ENCODE assay signal across 8 cellular contexts in the genomic region with DNA sequence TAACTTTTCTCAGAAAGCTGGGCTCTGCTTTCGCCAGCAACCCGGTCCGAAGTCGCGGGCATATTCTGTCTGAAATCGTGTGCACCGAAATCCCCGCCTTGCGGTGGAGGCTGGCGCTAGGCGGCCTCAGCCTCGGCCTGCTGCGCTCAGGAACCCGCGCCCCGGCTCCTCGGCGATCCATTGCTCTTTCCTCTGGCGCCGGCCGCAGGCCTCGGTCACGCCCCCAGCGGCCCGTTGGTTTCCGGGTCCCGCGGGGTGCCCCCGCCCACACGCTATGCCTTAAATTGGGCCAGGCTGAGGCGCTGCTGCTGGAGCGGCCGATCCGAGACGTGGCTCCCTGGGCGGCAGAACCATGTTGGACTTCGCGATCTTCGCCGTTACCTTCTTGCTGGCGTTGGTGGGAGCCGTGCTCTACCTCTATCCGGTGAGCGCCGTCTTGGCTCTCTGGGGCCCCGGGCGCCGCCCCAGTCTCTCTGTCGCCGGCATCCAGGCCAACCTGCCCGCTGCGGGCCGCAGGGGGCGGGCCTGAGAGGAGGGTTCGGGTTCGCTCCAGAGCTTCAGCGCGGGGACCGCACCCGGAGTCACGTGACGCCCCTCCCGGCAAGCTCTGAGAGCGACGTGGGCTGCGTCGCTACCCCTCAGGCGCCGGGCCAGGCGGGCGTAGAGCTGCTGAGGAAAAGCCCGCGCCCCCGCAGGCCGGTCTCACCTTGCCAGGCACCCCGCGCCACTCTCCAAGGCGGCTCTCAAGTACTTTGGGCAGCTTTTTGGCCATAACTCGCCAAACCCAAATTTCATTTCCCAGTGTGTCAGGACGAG. TPM values are rescaled to one million over a fixed set of nuclear protein-coding genes. Genes with fewer than 3 reads are reported as not detected.
DNase-seq lines count a peak whose midpoint lies in the region; ATAC-seq and TF ChIP-seq lines count a peak whose summit lies in the region.

A gene with protein sequence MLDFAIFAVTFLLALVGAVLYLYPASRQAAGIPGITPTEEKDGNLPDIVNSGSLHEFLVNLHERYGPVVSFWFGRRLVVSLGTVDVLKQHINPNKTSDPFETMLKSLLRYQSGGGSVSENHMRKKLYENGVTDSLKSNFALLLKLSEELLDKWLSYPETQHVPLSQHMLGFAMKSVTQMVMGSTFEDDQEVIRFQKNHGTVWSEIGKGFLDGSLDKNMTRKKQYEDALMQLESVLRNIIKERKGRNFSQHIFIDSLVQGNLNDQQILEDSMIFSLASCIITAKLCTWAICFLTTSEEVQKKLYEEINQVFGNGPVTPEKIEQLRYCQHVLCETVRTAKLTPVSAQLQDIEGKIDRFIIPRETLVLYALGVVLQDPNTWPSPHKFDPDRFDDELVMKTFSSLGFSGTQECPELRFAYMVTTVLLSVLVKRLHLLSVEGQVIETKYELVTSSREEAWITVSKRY (plus strand): TSS at position 308 of the 816 bp plus-strand sequence. CDS start 45 bp downstream, at position 353.

- peaks cover 19% of the 10 kb centered on the region for H3K36me3 Mint-ChIP-seq in CD4-positive, CD25-positive, alpha-beta regulatory T cell

- WGBS in lower leg skin, 2 donors = 0% methylated on average over 29 to 34 of the region's 80 CpGs

- H3K9me3 ChIP-seq in CD4-positive, CD25-positive, alpha-beta regulatory T cell (ENCODE audit: control insufficient read depth in 2 of 2, low read length in 2 of 2) = no peaks in the 10 kb centered on the region

- peak within 1 kb of the TSS; percentile 98 for H3K27ac ChIP-seq in CD4-positive, CD25-positive, alpha-beta regulatory T cell (ENCODE audit: insufficient read depth, low read length, poor library complexity, severe bottlenecking)
- H3K27ac ChIP-seq in dorsolateral prefrontal cortex = peak within 1 kb of the TSS; percentile 55 to 99 (median 97)

- H3K9me3 Mint-ChIP-seq in CD4-positive, CD25-positive, alpha-beta regulatory T cell = peaks cover 0 to 1% (median 0%) of the 10 kb centered on the region in 7 donors

- peak within 1 kb of the TSS; percentile 98 to 100 (median 99) for H3K27ac Mint-ChIP-seq in CD4-positive, CD25-positive, alpha-beta regulatory T cell

- intact Hi-C loops in dorsolateral prefrontal cortex (cut with DNase I) (loop anchor here (1.0 to 10.0 kb wide), 7 partner anchors 89 to 974 kb away; a partner anchor contains a TSS), lower leg skin (cut with DNase I; ENCODE audit: low total_unique reads) (no loop called here)

- TF ChIP-seq POLR2A in lower leg skin (IDR thresholded peaks at IDR 0.05) = peak in 1 of 2 donors; percentile 3

- TF ChIP-seq CTCF in dorsolateral prefrontal cortex (IDR thresholded peaks at IDR 0.05 in 54 of 56, conservative IDR thresholded peaks at IDR 0.05 in 2 of 56; ENCODE audit: low read depth in 1 of 56, partially characterized antibody in 56 of 56) (peak in 54 of 56 donors; percentile 21 to 75 (median 58)), lower leg skin (IDR thresholded peaks at IDR 0.05) (no peak)

- H3K36me3 ChIP-seq in CD4-positive, CD25-positive, alpha-beta regulatory T cell (ENCODE audit: control insufficient read depth, insufficient read depth, low read length) = peaks cover 12% of the 10 kb centered on the region

- H3K27me3 ChIP-seq in CD4-positive, CD25-positive, alpha-beta regulatory T cell (ENCODE audit: control insufficient read depth, insufficient read depth, low read length) = no peaks in the 10 kb centered on the region
- H3K27me3 ChIP-seq in dorsolateral prefrontal cortex = no peaks in the 10 kb centered on the region

- peaks cover 18% of the 10 kb centered on the region for H3K4me1 ChIP-seq in CD4-positive, CD25-positive, alpha-beta regulatory T cell (ENCODE audit: control insufficient read depth, insufficient read depth, low read length, poor library complexity, severe bottlenecking)

- peaks cover 15 to 49% (median 36%) of the 10 kb centered on the region in 4 donors for H3K4me1 Mint-ChIP-seq in CD4-positive, CD25-positive, alpha-beta regulatory T cell

- H3K4me3 Mint-ChIP-seq in CD4-positive, CD25-positive, alpha-beta regulatory T cell = peak within 1 kb of the TSS; percentile 96 to 100 (median 98)

- H3K27me3 Mint-ChIP-seq in CD4-positive, CD25-positive, alpha-beta regulatory T cell = peaks cover 5% of the 10 kb centered on the region

- peak; percentile 91 to 98 (median 98) for DNase-seq in CD4-positive, CD25-positive, alpha-beta regulatory T cell
- peak; percentile 93 for DNase-seq in NCI-H774 (lab: John Stamatoyannopoulos, UW)
- peak; percentile 97 for DNase-seq in activated CD4-positive, alpha-beta T cell treated with anti-CD3 and anti-CD28 coated beads, Interleukin-2, amount 50 U/mL, for 48 hours
- peak; percentile 87 to 96 (median 93) for DNase-seq in dorsolateral prefrontal cortex
- DNase-seq in lower leg skin (ENCODE audit: low spot score in 2 of 2) = peak; percentile 94 to 99
- DNase-seq in stimulated activated CD4-positive, alpha-beta T cell treated with anti-CD3 and anti-CD28 coated beads, Interleukin-4, amount 100 ng/mL, for 48 hours (ENCODE audit: low read depth in 2 of 2) = peak; percentile 95 to 97

- H3K4me3 ChIP-seq in CD4-positive, CD25-positive, alpha-beta regulatory T cell (ENCODE audit: low read depth, low read length) = peak within 1 kb of the TSS; percentile 93
- peak within 1 kb of the TSS; percentile 63 to 98 (median 88) for H3K4me3 ChIP-seq in dorsolateral prefrontal cortex
- H3K4me3 ChIP-seq in lower leg skin (ENCODE audit: low read depth, poor library complexity, severe bottlenecking) = peak within 1 kb of the TSS; percentile 86

- peak; percentile 87 to 89 for ATAC-seq in CD4-positive, CD25-positive, alpha-beta regulatory T cell (ENCODE audit: low read depth in 2 of 2)
- ATAC-seq in GM19397 (IDR thresholded peaks at IDR 0.05; ENCODE audit: unreplicated experiment) (peak; percentile 91), HG03571 (IDR thresholded peaks at IDR 0.05; ENCODE audit: unreplicated experiment) (peak; percentile 87)

RNA-seq across cellular contexts. Expression of the gene that starts here (rescaled TPM):
- 36.6 TPM for total RNA-seq in CD4-positive, CD25-positive, alpha-beta regulatory T cell
- polyA plus RNA-seq in CD4-positive, CD25-positive, alpha-beta regulatory T cell = 10 to 100 TPM; 26.0 to 30.8 (median 28.2) TPM
- total RNA-seq in dorsolateral prefrontal cortex (10 to 100 TPM in 103 of 120 experiments, 1 to 10 TPM in 17; 5.5 to 22.0 (median 12.8) TPM), lower leg skin (10 to 100 TPM; 11.9 to 25.5 (median 16.1) TPM)

Comparison
In these comparisons a context has a peak if more than half of its experiments do, and no peak if none do; other contexts are left out.
1. Peak in every context shown above with its lines: DNase-seq, ATAC-seq, H3K4me3 ChIP-seq and H3K27ac ChIP-seq.
2. CTCF ChIP-seq: peak in dorsolateral prefrontal cortex (54 of 56); none in lower leg skin (0 of 3).